Comparison of ENCODE assay signal across 7 cellular contexts in the genomic region with DNA sequence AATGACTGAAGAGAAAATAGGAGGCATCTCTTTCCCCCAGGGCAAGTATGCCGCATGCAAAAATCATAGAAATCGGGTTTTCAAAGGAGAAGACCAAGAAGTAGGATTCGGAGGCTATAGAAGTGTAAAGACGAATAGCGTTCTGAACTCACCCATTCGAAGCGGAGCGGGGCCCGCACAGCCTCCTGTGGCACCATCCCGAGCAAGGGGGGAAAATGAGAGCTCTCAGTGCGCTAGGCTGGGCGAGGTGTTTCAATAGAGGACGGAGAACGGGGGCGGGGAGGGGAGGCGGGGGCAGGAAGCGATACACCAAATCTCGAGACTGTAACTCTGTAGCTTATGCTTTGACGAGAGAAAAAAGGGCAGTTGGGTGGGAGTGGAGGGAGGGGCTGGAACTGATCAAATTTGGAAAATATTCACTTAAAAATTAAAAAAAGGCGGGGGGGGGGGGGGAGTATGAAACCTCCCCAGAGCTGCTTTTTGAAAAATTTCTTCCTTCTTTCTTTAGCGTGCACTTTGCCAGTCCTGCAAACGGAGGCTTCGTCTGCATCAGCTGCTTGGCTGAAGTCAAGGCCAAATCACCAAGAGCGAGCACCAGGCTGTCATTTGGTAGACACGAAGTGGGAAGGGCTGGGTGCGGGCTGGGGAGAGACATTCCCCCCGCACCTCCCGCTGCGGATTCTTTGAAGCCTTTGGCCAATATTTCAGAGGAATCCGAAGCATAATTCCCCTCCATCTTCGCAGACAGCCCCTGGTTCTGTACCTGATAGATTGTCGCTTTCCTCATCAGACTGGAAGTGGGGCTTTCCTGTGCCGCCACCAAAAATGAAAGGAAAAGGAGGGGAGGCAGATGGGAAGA. TPM values are rescaled to one million over a fixed set of nuclear protein-coding genes. Genes with fewer than 3 reads are reported as not detected.
A peak's percentile ranks its signal among the peaks of the same experiment; 100 is the strongest.
DNase-seq lines count a peak whose midpoint lies in the region; ATAC-seq and TF ChIP-seq lines count a peak whose summit lies in the region.

No MANE protein-coding gene starts in this region.

- no peaks in the 10 kb centered on the region for H3K9me3 ChIP-seq in suprapubic skin

- H3K27ac ChIP-seq in suprapubic skin: peak overlapping the region; percentile 90

- WGBS in suprapubic skin: 8% methylated on average over 33 of the region's 33 CpGs

- DNase-seq in NCI-H187 treated with DMSO at 0.1 percent for 48 hours (lab: John Stamatoyannopoulos, UW): peak; percentile 19
- DNase-seq in choroid plexus epithelial cell (ENCODE audit: low read depth): peak; percentile 86
- peak; percentile 79 for DNase-seq in left kidney (ENCODE audit: low read depth, low spot score)
- peak; percentile 77 to 82 for DNase-seq in suprapubic skin (ENCODE audit: low spot score in 2 of 2)
- no peak for DNase-seq in HUDEP-2 (lab: John Stamatoyannopoulos, UW; ENCODE audit: unreplicated experiment in 76 of 76)
- no peak for DNase-seq in NCI-H446 treated with DMSO at 0.1 percent for 48 hours (lab: John Stamatoyannopoulos, UW)

- H3K4me1 ChIP-seq in suprapubic skin: peaks cover 13% of the 10 kb centered on the region

- no peaks in the 10 kb centered on the region for H3K36me3 ChIP-seq in suprapubic skin

- TF ChIP-seq EP300 in suprapubic skin (IDR thresholded peaks at IDR 0.05): no peak

- no peak for ATAC-seq in HG03442 (IDR thresholded peaks at IDR 0.05; ENCODE audit: unreplicated experiment)

- peak in 1 of 2 donors; percentile 49 for TF ChIP-seq POLR2A in suprapubic skin (IDR thresholded peaks at IDR 0.05)

- H3K27me3 ChIP-seq in suprapubic skin: peaks cover 57% of the 10 kb centered on the region

- TF ChIP-seq CTCF in choroid plexus epithelial cell (conservative IDR thresholded peaks at IDR 0.05; ENCODE audit: low read depth, low read length) (no peak), suprapubic skin (IDR thresholded peaks at IDR 0.05) (no peak)

- H3K4me3 ChIP-seq in choroid plexus epithelial cell (ENCODE audit: low read depth, low read length) (peak overlapping the region; percentile 76), suprapubic skin (peak overlapping the region; percentile 47)

RNA-seq across cellular contexts. Expression of gene BLID, which starts 15.6 kb away (rescaled TPM):
- total RNA-seq in suprapubic skin: not detected

Comparison
In these comparisons a context has a peak if more than half of its experiments do, and no peak if none do; other contexts are left out.
1. DNase-seq: peak in NCI-H187 treated with DMSO at 0.1 percent for 48 hours (single experiment), choroid plexus epithelial cell (single experiment), left kidney (single experiment) and suprapubic skin (2 of 2); none in HUDEP-2 (0 of 76) and NCI-H446 treated with DMSO at 0.1 percent for 48 hours (single experiment).